Comparison of ENCODE assay signal across 17 cellular contexts in genomic region chr7:92730808-92731207, GRCh38.
A peak's percentile ranks its signal among the peaks of the same experiment; 100 is the strongest.
DNase-seq lines count a peak whose midpoint lies in the region; ATAC-seq and TF ChIP-seq lines count a peak whose summit lies in the region.
"Had no signal": no experiment of that assay in that cellular context is flagged by ENCODE, and none has a peak within 500 bp of the region (broad histone marks: within the 10 kb centered on the region; RNA-seq: fewer than 3 reads in every experiment).

No MANE protein-coding gene starts in this region.

- TF ChIP-seq CTCF in MCF 10A (IDR thresholded peaks at IDR 0.05; ENCODE audit: unreplicated experiment): no peak
- no peak for TF ChIP-seq CTCF in breast epithelium (IDR thresholded peaks at IDR 0.05)
- no peak for TF ChIP-seq CTCF in adrenal gland (IDR thresholded peaks at IDR 0.05)

- H3K4me3 Mint-ChIP-seq in MCF 10A (ENCODE audit: unreplicated experiment): no peak overlapping the region
- peak overlapping the region; percentile 37 for H3K4me3 Mint-ChIP-seq in stimulated activated effector memory CD8-positive, alpha-beta T cell treated with anti-CD3 and anti-CD28 coated beads, Interleukin-12 subunit alpha, Interleukin-12 subunit beta, amount 100 ng/mL, for 72 hours
- H3K4me3 Mint-ChIP-seq: central memory CD8-positive, alpha-beta T cell; nephron had no signal

- TF ChIP-seq POLR2A in breast epithelium (IDR thresholded peaks at IDR 0.05): no peak
- no peak for TF ChIP-seq POLR2A in adrenal gland (IDR thresholded peaks at IDR 0.05)

- no peaks in the 10 kb centered on the region for H3K27me3 Mint-ChIP-seq in MCF 10A (ENCODE audit: insufficient read depth, unreplicated experiment)
- H3K27me3 Mint-ChIP-seq: central memory CD8-positive, alpha-beta T cell had no signal

- no TSS peak for BruUV-seq in MCF 10A (replicated peaks; lab: Mats Ljungman, UMichigan)

- H3K36me3 Mint-ChIP-seq in MCF 10A (ENCODE audit: insufficient read depth, unreplicated experiment): peaks cover 13% of the 10 kb centered on the region
- H3K36me3 Mint-ChIP-seq in stimulated activated effector memory CD8-positive, alpha-beta T cell treated with anti-CD3 and anti-CD28 coated beads, Interleukin-12 subunit alpha, Interleukin-12 subunit beta, amount 100 ng/mL, for 72 hours: peaks cover 86% of the 10 kb centered on the region

- H3K4me1 ChIP-seq in breast epithelium (no peaks in the 10 kb centered on the region), adrenal gland (replicated peaks in 1 of 2) (peaks cover 0 to 19% of the 10 kb centered on the region in 2 donors)

- intact Hi-C loops in MCF 10A (cut with micrococcal nuclease) (no loop called here), breast epithelium (cut with DNase I; ENCODE audit: low total_unique reads) (no loop called here), adrenal gland (cut with DNase I) (no loop called here)

- DNase-seq in MCF 10A (ENCODE audit: unreplicated experiment) (peak; percentile 23), breast epithelium (ENCODE audit: low spot score in 2 of 2) (no peak), MG63 (peak; percentile 22), adrenal gland (no peak), dedifferentiated amniotic fluid mesenchymal stem cell (ENCODE audit: extremely low spot score) (no peak)
- no peak for DNase-seq in stimulated activated effector memory CD8-positive, alpha-beta T cell treated with anti-CD3 and anti-CD28 coated beads, Interleukin-12 subunit alpha, Interleukin-12 subunit beta, amount 100 ng/mL, for 72 hours (ENCODE audit: low spot score in 2 of 2)
- no peak for DNase-seq in stimulated activated CD4-positive, alpha-beta T cell treated with anti-CD3 and anti-CD28 coated beads, Interleukin-4, amount 100 ng/mL, for 24 hours
- DNase-seq: AML-193, DMS 273 treated with DMSO at 0.1 percent for 48 hours, gastrocnemius medialis, KBM-7, NCI-H1436, SHP77 had no signal

- no peak overlapping the region for H3K27ac ChIP-seq in breast epithelium
- H3K27ac ChIP-seq in adrenal gland: peak overlapping the region in 3 of 5 donors; percentile 38 to 51 (median 45)
- H3K27ac ChIP-seq: gastrocnemius medialis, suprapubic skin had no signal

- H3K9me3 Mint-ChIP-seq in MCF 10A (ENCODE audit: unreplicated experiment): no peaks in the 10 kb centered on the region
- H3K9me3 Mint-ChIP-seq in stimulated activated effector memory CD8-positive, alpha-beta T cell treated with anti-CD3 and anti-CD28 coated beads, Interleukin-12 subunit alpha, Interleukin-12 subunit beta, amount 100 ng/mL, for 72 hours: peaks cover 2% of the 10 kb centered on the region
- H3K9me3 Mint-ChIP-seq: central memory CD8-positive, alpha-beta T cell; nephron had no signal

- WGBS in adrenal gland, 4 donors: 78 to 92% (median 89%) methylated on average over 3 of the region's 3 CpGs

- H3K4me1 Mint-ChIP-seq in MCF 10A (ENCODE audit: insufficient read depth, unreplicated experiment): peaks cover 36% of the 10 kb centered on the region
- peaks cover 53% of the 10 kb centered on the region for H3K4me1 Mint-ChIP-seq in stimulated activated effector memory CD8-positive, alpha-beta T cell treated with anti-CD3 and anti-CD28 coated beads, Interleukin-12 subunit alpha, Interleukin-12 subunit beta, amount 100 ng/mL, for 72 hours
- H3K4me1 Mint-ChIP-seq: nephron had no signal

- H3K36me3 ChIP-seq in breast epithelium (no peaks in the 10 kb centered on the region), MG63 (peaks cover 10% of the 10 kb centered on the region), adrenal gland (replicated peaks in 1 of 2) (no peaks in the 10 kb centered on the region)
- H3K36me3 ChIP-seq: gastrocnemius medialis, suprapubic skin had no signal

- H3K27me3 ChIP-seq in breast epithelium (no peaks in the 10 kb centered on the region), MG63 (no peaks in the 10 kb centered on the region), adrenal gland (no peaks in the 10 kb centered on the region)
- H3K27me3 ChIP-seq: gastrocnemius medialis, suprapubic skin had no signal

- no peak overlapping the region for H3K27ac Mint-ChIP-seq in MCF 10A (ENCODE audit: low read depth, unreplicated experiment)
- peak overlapping the region; percentile 92 for H3K27ac Mint-ChIP-seq in stimulated activated effector memory CD8-positive, alpha-beta T cell treated with anti-CD3 and anti-CD28 coated beads, Interleukin-12 subunit alpha, Interleukin-12 subunit beta, amount 100 ng/mL, for 72 hours
- H3K27ac Mint-ChIP-seq: nephron had no signal

- CTCF ChIA-PET in MCF 10A (lab: Yijun Ruan, JAX): interaction anchor here (0.8 kb wide), 1 partner anchor 31 kb away, joined by 4 read pairs; no protein-coding TSS in a partner anchor

- no peaks in the 10 kb centered on the region for H3K9me3 ChIP-seq in breast epithelium
- H3K9me3 ChIP-seq in MG63: no peaks in the 10 kb centered on the region
- H3K9me3 ChIP-seq in adrenal gland (replicated peaks in 1 of 3): no peaks in the 10 kb centered on the region
- H3K9me3 ChIP-seq: gastrocnemius medialis, suprapubic skin had no signal

- ATAC-seq in stimulated activated effector memory CD8-positive, alpha-beta T cell treated with anti-CD3 and anti-CD28 coated beads, Interleukin-12 subunit alpha, Interleukin-12 subunit beta, amount 100 ng/mL, for 72 hours: no peak
- no peak for ATAC-seq in GM19328 (IDR thresholded peaks at IDR 0.05; ENCODE audit: unreplicated experiment)
- ATAC-seq: gastrocnemius medialis had no signal

- POLR2A ChIA-PET in MCF 10A (lab: Yijun Ruan, JAX): interaction anchor here (0.8 to 1.5 kb wide), 5 partner anchors 9 to 79 kb away, joined by 3 to 6 read pairs (median 5); no protein-coding TSS in a partner anchor

- no peak overlapping the region for H3K4me3 ChIP-seq in breast epithelium
- H3K4me3 ChIP-seq in MG63: no peak overlapping the region
- no peak overlapping the region for H3K4me3 ChIP-seq in adrenal gland
- H3K4me3 ChIP-seq: gastrocnemius medialis, suprapubic skin had no signal

Comparison
In these comparisons a context has a peak if more than half of its experiments do, and no peak if none do; other contexts are left out.
1. DNase-seq: peak in MCF 10A (single experiment) and MG63 (single experiment); none in breast epithelium (0 of 2), adrenal gland (0 of 7), stimulated activated effector memory CD8-positive, alpha-beta T cell treated with anti-CD3 and anti-CD28 coated beads, Interleukin-12 subunit alpha, Interleukin-12 subunit beta, amount 100 ng/mL, for 72 hours (0 of 2), dedifferentiated amniotic fluid mesenchymal stem cell (single experiment) and stimulated activated CD4-positive, alpha-beta T cell treated with anti-CD3 and anti-CD28 coated beads, Interleukin-4, amount 100 ng/mL, for 24 hours (single experiment).
2. H3K27ac ChIP-seq: peak in adrenal gland (3 of 5); none in breast epithelium (0 of 2).